In the genomic region with DNA sequence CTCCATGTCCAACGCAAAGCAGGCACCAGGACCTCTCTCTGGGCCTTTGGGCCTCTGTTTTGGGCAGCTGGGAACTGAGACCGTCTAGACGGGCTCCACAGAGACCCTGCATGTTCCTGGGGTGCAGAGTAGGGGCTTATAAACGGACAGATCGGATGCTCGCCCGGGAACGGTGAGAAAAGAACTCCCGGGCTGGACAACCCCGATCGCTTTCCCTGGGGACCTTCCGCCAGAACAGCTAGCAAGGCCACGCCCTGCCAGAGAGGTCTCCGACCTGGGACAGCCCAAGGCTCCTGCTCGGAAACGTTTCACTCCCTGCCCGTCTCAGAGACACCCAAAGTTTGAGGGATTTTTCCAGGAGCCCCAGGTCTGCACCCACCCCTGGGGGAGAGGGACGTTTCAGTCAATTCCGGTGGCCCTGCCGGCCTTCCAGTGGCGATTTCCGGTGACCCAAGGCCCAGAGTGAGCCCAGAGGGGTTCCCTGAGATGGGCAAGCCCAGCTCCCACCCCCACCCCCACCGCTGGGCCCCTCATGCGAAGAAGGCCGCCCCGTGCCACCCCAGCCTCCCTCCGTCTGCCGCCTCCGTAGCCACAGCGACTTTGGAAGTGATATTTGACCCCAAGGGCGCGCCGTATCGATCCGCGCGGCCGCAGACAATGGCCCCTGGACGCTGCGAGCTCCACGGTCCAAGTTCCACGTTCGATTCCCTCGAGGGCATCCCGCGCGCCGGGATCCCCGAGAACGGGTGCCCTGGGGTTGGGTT, we compare ENCODE assay signal across 8 cellular contexts. TPM values are rescaled to one million over a fixed set of nuclear protein-coding genes. Genes with fewer than 3 reads are reported as not detected.
DNase-seq lines count a peak whose midpoint lies in the region; ATAC-seq, FAIRE-seq and TF ChIP-seq lines count a peak whose summit lies in the region.

No MANE protein-coding gene starts in this region.

- no peak for TF ChIP-seq CTCF in WI38 (IDR thresholded peaks at IDR 0.05; ENCODE audit: low read depth, low read length)
- TF ChIP-seq CTCF in glutamatergic neuron (IDR thresholded peaks at IDR 0.05; ENCODE audit: partially characterized antibody, unreplicated experiment) = no peak

- peak overlapping the region; percentile 48 for H3K4me3 Mint-ChIP-seq in activated CD4-positive, alpha-beta T cell treated with anti-CD3 and anti-CD28 coated beads, Interleukin-2, amount 10 ng/mL, durations not matched to agents 7 days and 5 days
- peak overlapping the region; percentile 96 for H3K4me3 Mint-ChIP-seq in glutamatergic neuron (ENCODE audit: unreplicated experiment)

- FAIRE-seq in HTR-8/SVneo (lab: Jason Lieb, UNC) = no peak

- H3K4me1 Mint-ChIP-seq in activated CD4-positive, alpha-beta T cell treated with anti-CD3 and anti-CD28 coated beads, Interleukin-2, amount 10 ng/mL, durations not matched to agents 7 days and 5 days = peaks cover 7% of the 10 kb centered on the region
- H3K4me1 Mint-ChIP-seq in glutamatergic neuron (ENCODE audit: low read depth, unreplicated experiment) = peaks cover 17% of the 10 kb centered on the region

- POLR2A ChIA-PET in activated CD4-positive, alpha-beta T cell treated with anti-CD3 and anti-CD28 coated beads, Interleukin-2, amount 10 ng/mL, durations not matched to agents 7 days and 5 days (lab: Charles Lee) = no interaction called here

- peak overlapping the region; percentile 25 for H3K27ac Mint-ChIP-seq in activated CD4-positive, alpha-beta T cell treated with anti-CD3 and anti-CD28 coated beads, Interleukin-2, amount 10 ng/mL, durations not matched to agents 7 days and 5 days
- peak overlapping the region; percentile 96 for H3K27ac Mint-ChIP-seq in glutamatergic neuron (ENCODE audit: unreplicated experiment)

- ATAC-seq in GM18873 (IDR thresholded peaks at IDR 0.05; ENCODE audit: low FRiP score, unreplicated experiment) (no peak), GM18517 (IDR thresholded peaks at IDR 0.05; ENCODE audit: unreplicated experiment) (no peak)

- H3K36me3 Mint-ChIP-seq in activated CD4-positive, alpha-beta T cell treated with anti-CD3 and anti-CD28 coated beads, Interleukin-2, amount 10 ng/mL, durations not matched to agents 7 days and 5 days (ENCODE audit: low read depth) = no peaks in the 10 kb centered on the region
- no peaks in the 10 kb centered on the region for H3K36me3 Mint-ChIP-seq in glutamatergic neuron (ENCODE audit: unreplicated experiment)

- DNase-seq in activated CD4-positive, alpha-beta T cell treated with anti-CD3 and anti-CD28 coated beads, Interleukin-2, amount 10 ng/mL, durations not matched to agents 7 days and 5 days = no peak
- DNase-seq in activated CD4-positive, alpha-beta T cell treated with anti-CD3 and anti-CD28 coated beads for 1 hour = no peak
- peak; percentile 83 for DNase-seq in glutamatergic neuron
- DNase-seq in posterior vena cava (ENCODE audit: low spot score) = peak; percentile 81
- no peak for DNase-seq in HTR-8/SVneo (ENCODE audit: insufficient read length, low spot score)

- CTCF ChIA-PET in activated CD4-positive, alpha-beta T cell treated with anti-CD3 and anti-CD28 coated beads, Interleukin-2, amount 10 ng/mL, durations not matched to agents 7 days and 5 days (lab: Charles Lee) = interaction anchor here (0.6 to 3.3 kb wide), 3 partner anchors 15 to 1474 kb away, joined by 4 to 17 read pairs (median 7); partner anchors contain the start of gene BABAM1

- H3K27me3 Mint-ChIP-seq in activated CD4-positive, alpha-beta T cell treated with anti-CD3 and anti-CD28 coated beads, Interleukin-2, amount 10 ng/mL, durations not matched to agents 7 days and 5 days = peaks cover 21% of the 10 kb centered on the region
- peaks cover 12% of the 10 kb centered on the region for H3K27me3 Mint-ChIP-seq in glutamatergic neuron (ENCODE audit: unreplicated experiment)

- intact Hi-C loops in posterior vena cava (cut with DNase I) = no loop called here

- H3K4me3 ChIP-seq in WI38 (ENCODE audit: low read depth, low read length) = peak overlapping the region; percentile 84

- no peaks in the 10 kb centered on the region for H3K9me3 Mint-ChIP-seq in activated CD4-positive, alpha-beta T cell treated with anti-CD3 and anti-CD28 coated beads, Interleukin-2, amount 10 ng/mL, durations not matched to agents 7 days and 5 days
- peaks cover 7% of the 10 kb centered on the region for H3K9me3 Mint-ChIP-seq in glutamatergic neuron (ENCODE audit: unreplicated experiment)

RNA-seq across cellular contexts. Expression of gene NR2F6, which starts 1.7 kb away (rescaled TPM):
- total RNA-seq in activated CD4-positive, alpha-beta T cell treated with anti-CD3 and anti-CD28 coated beads, Interleukin-2, amount 10 ng/mL, durations not matched to agents 7 days and 5 days = 1 to 10 TPM; 3.6 to 3.8 TPM
- 109 TPM for total RNA-seq in glutamatergic neuron (ENCODE audit: unreplicated experiment)
- total RNA-seq in posterior vena cava = 10 to 100 TPM; 21.2 to 22.8 TPM

RNA-seq across cellular contexts. Expression of gene OCEL1, which starts 18.0 kb away (rescaled TPM):
- total RNA-seq in activated CD4-positive, alpha-beta T cell treated with anti-CD3 and anti-CD28 coated beads, Interleukin-2, amount 10 ng/mL, durations not matched to agents 7 days and 5 days = 10 to 100 TPM; 19.6 to 23.1 TPM
- 23.4 TPM for total RNA-seq in glutamatergic neuron (ENCODE audit: unreplicated experiment)
- 10 to 100 TPM; 14.8 to 18.0 TPM for total RNA-seq in posterior vena cava

RNA-seq across cellular contexts. Expression of gene USHBP1, which starts 20.5 kb away (rescaled TPM):
- under 1 TPM in 1 of 2 experiments, not detected in 1; 0.27 TPM for total RNA-seq in activated CD4-positive, alpha-beta T cell treated with anti-CD3 and anti-CD28 coated beads, Interleukin-2, amount 10 ng/mL, durations not matched to agents 7 days and 5 days
- not detected for total RNA-seq in glutamatergic neuron (ENCODE audit: unreplicated experiment)
- total RNA-seq in posterior vena cava = 1 to 10 TPM; 4.8 to 5.7 TPM

RNA-seq across cellular contexts. Expression of gene BABAM1, which starts 23.2 kb away (rescaled TPM):
- total RNA-seq in activated CD4-positive, alpha-beta T cell treated with anti-CD3 and anti-CD28 coated beads, Interleukin-2, amount 10 ng/mL, durations not matched to agents 7 days and 5 days = 100 to 1,000 TPM; 111 to 113 TPM
- total RNA-seq in glutamatergic neuron (ENCODE audit: unreplicated experiment) = 85.7 TPM
- 10 to 100 TPM; 62.9 to 64.6 TPM for total RNA-seq in posterior vena cava

RNA-seq across cellular contexts. Expression of gene USE1, which starts 28.9 kb away (rescaled TPM):
- total RNA-seq in activated CD4-positive, alpha-beta T cell treated with anti-CD3 and anti-CD28 coated beads, Interleukin-2, amount 10 ng/mL, durations not matched to agents 7 days and 5 days = 10 to 100 TPM; 23.3 to 24.7 TPM
- total RNA-seq in glutamatergic neuron (ENCODE audit: unreplicated experiment) (14.9 TPM), posterior vena cava (10 to 100 TPM; 16.4 to 17.6 TPM)

Comparison
In these comparisons a context has a peak if more than half of its experiments do, and no peak if none do; other contexts are left out.
1. DNase-seq: peak in glutamatergic neuron (single experiment) and posterior vena cava (single experiment); none in activated CD4-positive, alpha-beta T cell treated with anti-CD3 and anti-CD28 coated beads, Interleukin-2, amount 10 ng/mL, durations not matched to agents 7 days and 5 days (single experiment), activated CD4-positive, alpha-beta T cell treated with anti-CD3 and anti-CD28 coated beads for 1 hour (single experiment) and HTR-8/SVneo (single experiment).
2. RNA of gene NR2F6, which starts 1.7 kb away (total RNA-seq): 109 TPM in glutamatergic neuron (single experiment) and 21.2 to 22.8 TPM in posterior vena cava; 3.6 to 3.8 TPM in activated CD4-positive, alpha-beta T cell treated with anti-CD3 and anti-CD28 coated beads, Interleukin-2, amount 10 ng/mL, durations not matched to agents 7 days and 5 days; every median in the first group is over 4 times any median in the second.